In the genomic region with DNA sequence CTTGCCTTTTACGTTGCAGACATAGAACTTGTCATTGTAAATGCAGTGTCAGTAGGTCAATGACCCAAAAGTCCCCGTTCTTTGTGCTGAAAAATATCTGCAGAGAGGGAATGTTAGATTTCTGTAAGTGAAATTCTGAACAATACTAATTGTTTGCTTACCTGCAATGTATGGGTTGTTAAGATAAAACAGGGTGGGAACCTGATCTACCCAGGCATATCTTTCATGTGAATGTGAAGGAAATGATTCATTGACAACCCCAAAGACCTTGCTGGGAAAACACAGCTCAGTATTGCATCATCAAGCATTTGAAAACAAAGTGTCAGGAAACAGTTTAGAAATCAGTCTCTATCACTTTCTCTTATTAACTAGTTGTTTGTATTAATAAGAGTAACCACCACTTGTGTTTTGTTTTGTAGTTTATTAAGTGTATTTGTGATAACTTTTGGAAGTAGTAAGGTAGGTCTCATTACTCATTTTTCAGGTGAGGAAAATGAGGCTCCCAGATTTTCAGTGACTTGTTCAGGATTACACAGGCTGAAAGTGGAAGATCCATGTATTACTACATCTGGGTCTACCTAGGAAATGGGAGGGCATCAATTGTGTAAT, we compare ENCODE assay signal across 8 cellular contexts. TPM values are rescaled to one million over a fixed set of nuclear protein-coding genes. Genes with fewer than 3 reads are reported as not detected.
DNase-seq lines count a peak whose midpoint lies in the region; ATAC-seq, FAIRE-seq and TF ChIP-seq lines count a peak whose summit lies in the region.

No MANE protein-coding gene starts in this region.

- H3K4me1 ChIP-seq in kidney (ENCODE audit: control insufficient read depth in 1 of 2, insufficient read depth in 1 of 2, low read depth in 1 of 2, low read length in 2 of 2) (no peaks in the 10 kb centered on the region), tibial artery (peaks cover 0 to 32% (median 17%) of the 10 kb centered on the region in 4 donors)

- in situ Hi-C loops in GM13976 (cut with MboI; ENCODE audit: low sequenced_read_pairs, unreplicated experiment), result no loop called here

- H3K4me3 ChIP-seq in kidney (ENCODE audit: low read length in 2 of 2) (no peak overlapping the region), tibial artery (no peak overlapping the region)

- TF ChIP-seq CTCF in GM13976 (IDR thresholded peaks at IDR 0.05; ENCODE audit: borderline replicate concordance, control extremely low read depth, extremely low read depth, insufficient read depth, missing control alignments) (no peak), kidney (IDR thresholded peaks at IDR 0.05; ENCODE audit: borderline replicate concordance, extremely low read depth, insufficient read depth) (no peak), tibial artery (IDR thresholded peaks at IDR 0.05) (no peak)

- H3K27ac ChIP-seq in kidney (ENCODE audit: low read depth in 2 of 2, low read length in 2 of 2), result no peak overlapping the region
- peak overlapping the region in 1 of 2 donors; percentile 47 for H3K27ac ChIP-seq in tibial artery

- H3K9me3 ChIP-seq in kidney (ENCODE audit: control insufficient read depth in 1 of 2, low read length in 2 of 2) (no peaks in the 10 kb centered on the region), tibial artery (no peaks in the 10 kb centered on the region)

- H3K27me3 ChIP-seq in tibial artery, result no peaks in the 10 kb centered on the region

- no peak for ATAC-seq in HG03342 (IDR thresholded peaks at IDR 0.05; ENCODE audit: unreplicated experiment)

- no peak overlapping the region for H3K9ac ChIP-seq in kidney (ENCODE audit: low read length in 2 of 2)

- peak; percentile 98 for TF ChIP-seq EP300 in Ishikawa (IDR thresholded peaks at IDR 0.05; ENCODE audit: borderline replicate concordance)

- FAIRE-seq in kidney (lab: Jason Lieb, UNC), result peak; percentile 70

- intact Hi-C loops in kidney (cut with DNase I) (no loop called here), tibial artery (cut with DNase I; ENCODE audit: low total_unique reads) (no loop called here)

- TF ChIP-seq RAD21 in Ishikawa (IDR thresholded peaks at IDR 0.05; ENCODE audit: low read depth), result peak; percentile 37; the same call in 1 of the 2 replicates

- H3K36me3 ChIP-seq in kidney (ENCODE audit: control insufficient read depth in 1 of 2, insufficient read depth in 2 of 2, low read length in 2 of 2) (no peaks in the 10 kb centered on the region), tibial artery (no peaks in the 10 kb centered on the region)

- peak; percentile 37 for DNase-seq in GM13976 (ENCODE audit: low spot score)
- peak; percentile 90 for DNase-seq in amniotic epithelial cell (ENCODE audit: low read depth)
- no peak for DNase-seq in kidney
- DNase-seq in GDM1 (lab: John Stamatoyannopoulos, UW), result no peak
- no peak for DNase-seq in stimulated activated CD4-positive, alpha-beta T cell treated with anti-CD3 and anti-CD28 coated beads, Interleukin-2, amount 100 ng/mL, for 24 hours
- no peak for DNase-seq in tibial artery

TF ChIP-seq in Ishikawa, 13 proteins besides CTCF, POLR2A, EP300 and RAD21:
- peak; percentile 86 for TF ChIP-seq TEAD4 (IDR thresholded peaks at IDR 0.05)
- TF ChIP-seq, protein P1, sequence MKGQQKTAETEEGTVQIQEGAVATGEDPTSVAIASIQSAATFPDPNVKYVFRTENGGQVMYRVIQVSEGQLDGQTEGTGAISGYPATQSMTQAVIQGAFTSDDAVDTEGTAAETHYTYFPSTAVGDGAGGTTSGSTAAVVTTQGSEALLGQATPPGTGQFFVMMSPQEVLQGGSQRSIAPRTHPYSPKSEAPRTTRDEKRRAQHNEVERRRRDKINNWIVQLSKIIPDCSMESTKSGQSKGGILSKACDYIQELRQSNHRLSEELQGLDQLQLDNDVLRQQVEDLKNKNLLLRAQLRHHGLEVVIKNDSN (IDR thresholded peaks at IDR 0.05), result no peak
- TF ChIP-seq TAF1 (IDR thresholded peaks at IDR 0.05; ENCODE audit: low read depth), result no peak
- TF ChIP-seq, protein P2, sequence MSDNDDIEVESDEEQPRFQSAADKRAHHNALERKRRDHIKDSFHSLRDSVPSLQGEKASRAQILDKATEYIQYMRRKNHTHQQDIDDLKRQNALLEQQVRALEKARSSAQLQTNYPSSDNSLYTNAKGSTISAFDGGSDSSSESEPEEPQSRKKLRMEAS (IDR thresholded peaks at IDR 0.05), result peak; percentile 69; the same call in 1 of the 2 replicates
- TF ChIP-seq FOXM1 (IDR thresholded peaks at IDR 0.05; ENCODE audit: borderline replicate concordance, low read depth), result peak; percentile 94
- TF ChIP-seq NFIC (IDR thresholded peaks at IDR 0.05), result peak; percentile 88
- no peak for TF ChIP-seq ZBTB7A (IDR thresholded peaks at IDR 0.05; ENCODE audit: low read depth)
- TF ChIP-seq EGR1 (IDR thresholded peaks at IDR 0.05), result no peak
- no peak for TF ChIP-seq CREB1 (IDR thresholded peaks at IDR 0.05; ENCODE audit: low read depth)
- 0 out of 2 replicates have a peak, but pooled peaks have one; percentile 31 for TF ChIP-seq YY1 (IDR thresholded peaks at IDR 0.05; ENCODE audit: low read depth)
- peak; percentile 94 for TF ChIP-seq TCF12 (IDR thresholded peaks at IDR 0.05; ENCODE audit: low read depth)
- TF ChIP-seq, protein P3, sequence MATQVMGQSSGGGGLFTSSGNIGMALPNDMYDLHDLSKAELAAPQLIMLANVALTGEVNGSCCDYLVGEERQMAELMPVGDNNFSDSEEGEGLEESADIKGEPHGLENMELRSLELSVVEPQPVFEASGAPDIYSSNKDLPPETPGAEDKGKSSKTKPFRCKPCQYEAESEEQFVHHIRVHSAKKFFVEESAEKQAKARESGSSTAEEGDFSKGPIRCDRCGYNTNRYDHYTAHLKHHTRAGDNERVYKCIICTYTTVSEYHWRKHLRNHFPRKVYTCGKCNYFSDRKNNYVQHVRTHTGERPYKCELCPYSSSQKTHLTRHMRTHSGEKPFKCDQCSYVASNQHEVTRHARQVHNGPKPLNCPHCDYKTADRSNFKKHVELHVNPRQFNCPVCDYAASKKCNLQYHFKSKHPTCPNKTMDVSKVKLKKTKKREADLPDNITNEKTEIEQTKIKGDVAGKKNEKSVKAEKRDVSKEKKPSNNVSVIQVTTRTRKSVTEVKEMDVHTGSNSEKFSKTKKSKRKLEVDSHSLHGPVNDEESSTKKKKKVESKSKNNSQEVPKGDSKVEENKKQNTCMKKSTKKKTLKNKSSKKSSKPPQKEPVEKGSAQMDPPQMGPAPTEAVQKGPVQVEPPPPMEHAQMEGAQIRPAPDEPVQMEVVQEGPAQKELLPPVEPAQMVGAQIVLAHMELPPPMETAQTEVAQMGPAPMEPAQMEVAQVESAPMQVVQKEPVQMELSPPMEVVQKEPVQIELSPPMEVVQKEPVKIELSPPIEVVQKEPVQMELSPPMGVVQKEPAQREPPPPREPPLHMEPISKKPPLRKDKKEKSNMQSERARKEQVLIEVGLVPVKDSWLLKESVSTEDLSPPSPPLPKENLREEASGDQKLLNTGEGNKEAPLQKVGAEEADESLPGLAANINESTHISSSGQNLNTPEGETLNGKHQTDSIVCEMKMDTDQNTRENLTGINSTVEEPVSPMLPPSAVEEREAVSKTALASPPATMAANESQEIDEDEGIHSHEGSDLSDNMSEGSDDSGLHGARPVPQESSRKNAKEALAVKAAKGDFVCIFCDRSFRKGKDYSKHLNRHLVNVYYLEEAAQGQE (IDR thresholded peaks at IDR 0.05; ENCODE audit: low read depth), result 0 out of 2 replicates have a peak, but pooled peaks have one; percentile 13
- peak; percentile 99 for TF ChIP-seq CEBPB (IDR thresholded peaks at IDR 0.05)

RNA-seq across cellular contexts. Expression of a gene that starts 57.9 kb away (rescaled TPM):
- total RNA-seq in kidney, result 189 TPM
- 38.6 TPM for polyA plus RNA-seq in kidney (ENCODE audit: insufficient read depth, low read depth, low replicate concordance)

Comparison
In these comparisons a context has a peak if more than half of its experiments do, and no peak if none do; other contexts are left out.
1. DNase-seq: peak in GM13976 (single experiment) and amniotic epithelial cell (single experiment); none in kidney (single experiment), GDM1 (single experiment), stimulated activated CD4-positive, alpha-beta T cell treated with anti-CD3 and anti-CD28 coated beads, Interleukin-2, amount 100 ng/mL, for 24 hours (0 of 2) and tibial artery (0 of 2).